1 cellular context compared by ENCODE assay signal in genomic region chr12:2877047-2877958, GRCh38.
TF ChIP-seq lines count a peak whose summit lies in the region.

Gene FOXM1, minus strand, starts transcription at chr12:2877174. Its CDS starts 2,696 bp downstream, at chr12:2874478.
Gene RHNO1, plus strand, starts transcription at chr12:2877223. Its CDS starts 8,144 bp downstream, at chr12:2885367.

TF ChIP-seq in H1, 55 proteins besides CTCF, POLR2A, EP300 and RAD21:
- peak; percentile 61; the same call in 1 of the 2 replicates for TF ChIP-seq ATF3 (IDR thresholded peaks at IDR 0.05; ENCODE audit: insufficient read depth, low read depth, low read length)
- TF ChIP-seq KDM5A (IDR thresholded peaks at IDR 0.05; ENCODE audit: low read length), result 0 out of 2 replicates have a peak, but pooled peaks have one; percentile 39
- peak; percentile 88 for TF ChIP-seq TEAD4 (IDR thresholded peaks at IDR 0.05; ENCODE audit: low read depth, low read length)
- peak; percentile 50; the same call in 1 of the 2 replicates for TF ChIP-seq CREB1 (IDR thresholded peaks at IDR 0.05)
- TF ChIP-seq TAF1 (IDR thresholded peaks at IDR 0.05; ENCODE audit: low read depth, low read length), result peak; percentile 93
- TF ChIP-seq EGR1 (IDR thresholded peaks at IDR 0.05; ENCODE audit: borderline replicate concordance, low read depth, low read length), result peak; percentile 76; the same call in 1 of the 2 replicates
- peak; percentile 67; the same call in 1 of the 2 replicates for TF ChIP-seq POLR2AphosphoS5 (IDR thresholded peaks at IDR 0.05; ENCODE audit: low read depth, low read length)
- TF ChIP-seq PHF8 (conservative IDR thresholded peaks at IDR 0.05; ENCODE audit: low read depth, low read length), result peak; percentile 80; the same call in 1 of the 2 replicates
- TF ChIP-seq USF2 (IDR thresholded peaks at IDR 0.05; ENCODE audit: low read length), result peak; percentile 96
- peak; percentile 78; a peak in 2 of 4 replicates for TF ChIP-seq SIN3A (conservative IDR thresholded peaks at IDR 0.05 in 1 of 2, IDR thresholded peaks at IDR 0.05 in 1 of 2; ENCODE audit: low read depth in 1 of 2, low read length in 2 of 2)
- TF ChIP-seq TBP (IDR thresholded peaks at IDR 0.05; ENCODE audit: low read depth, low read length), result peak; percentile 87
- TF ChIP-seq TAF7 (optimal IDR thresholded peaks at IDR 0.05; ENCODE audit: borderline replicate concordance, low read depth, low read length), result no peak
- peak; percentile 56 for TF ChIP-seq KDM4A (IDR thresholded peaks at IDR 0.05; ENCODE audit: low read depth, low read length, severe bottlenecking)
- peak; percentile 38 for TF ChIP-seq MAX (IDR thresholded peaks at IDR 0.05)
- TF ChIP-seq CHD2 (IDR thresholded peaks at IDR 0.05; ENCODE audit: low read length), result no peak
- no peak for TF ChIP-seq RXRA (IDR thresholded peaks at IDR 0.05; ENCODE audit: insufficient read depth, low read depth, low read length)
- peak; percentile 87 for TF ChIP-seq YY1 (IDR thresholded peaks at IDR 0.05; ENCODE audit: low read depth, low read length)
- peak; percentile 40 for TF ChIP-seq ASH2L (IDR thresholded peaks at IDR 0.05; ENCODE audit: low read length)
- no peak for TF ChIP-seq RNF2 (IDR thresholded peaks at IDR 0.05; ENCODE audit: borderline replicate concordance, low read depth, low read length, missing control alignments, poor library complexity, severe bottlenecking)
- TF ChIP-seq GTF2F1 (IDR thresholded peaks at IDR 0.05; ENCODE audit: borderline replicate concordance, low read depth, low read length), result peak; percentile 69; the same call in 1 of the 2 replicates
- TF ChIP-seq BRCA1 (IDR thresholded peaks at IDR 0.05; ENCODE audit: low read depth, low read length), result no peak
